Comparison of ENCODE assay signal across 1 cellular context in the genomic region with DNA sequence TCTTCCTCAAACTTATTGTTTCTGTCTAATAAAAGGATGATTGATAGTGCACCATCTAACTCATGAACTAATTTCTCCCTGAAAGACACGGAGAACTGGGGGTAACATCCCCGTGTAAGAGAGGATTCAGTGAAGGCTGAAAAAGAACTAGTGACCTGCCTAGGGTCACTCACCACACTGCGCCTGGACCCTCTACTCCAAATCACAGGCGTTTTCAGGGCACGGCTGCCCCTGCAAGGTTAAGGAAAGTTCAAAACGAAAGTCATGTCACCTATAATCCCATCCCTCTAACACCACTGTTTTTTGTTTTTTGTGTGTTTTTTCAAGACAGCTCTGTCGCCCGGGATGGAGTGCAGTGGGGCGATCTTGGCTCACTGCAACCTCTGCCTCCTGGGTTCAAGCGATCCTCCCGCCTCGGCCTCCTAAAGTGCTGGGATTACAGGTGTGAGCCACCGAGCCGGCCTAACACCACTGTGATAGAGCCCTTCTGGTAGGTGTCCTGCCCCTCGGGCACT.
TF ChIP-seq lines count a peak whose summit lies in the region.

No MANE protein-coding gene starts in this region.

TF ChIP-seq in GM23338, 12 proteins besides CTCF, POLR2A, EP300 and RAD21:
- TF ChIP-seq, protein P1, sequence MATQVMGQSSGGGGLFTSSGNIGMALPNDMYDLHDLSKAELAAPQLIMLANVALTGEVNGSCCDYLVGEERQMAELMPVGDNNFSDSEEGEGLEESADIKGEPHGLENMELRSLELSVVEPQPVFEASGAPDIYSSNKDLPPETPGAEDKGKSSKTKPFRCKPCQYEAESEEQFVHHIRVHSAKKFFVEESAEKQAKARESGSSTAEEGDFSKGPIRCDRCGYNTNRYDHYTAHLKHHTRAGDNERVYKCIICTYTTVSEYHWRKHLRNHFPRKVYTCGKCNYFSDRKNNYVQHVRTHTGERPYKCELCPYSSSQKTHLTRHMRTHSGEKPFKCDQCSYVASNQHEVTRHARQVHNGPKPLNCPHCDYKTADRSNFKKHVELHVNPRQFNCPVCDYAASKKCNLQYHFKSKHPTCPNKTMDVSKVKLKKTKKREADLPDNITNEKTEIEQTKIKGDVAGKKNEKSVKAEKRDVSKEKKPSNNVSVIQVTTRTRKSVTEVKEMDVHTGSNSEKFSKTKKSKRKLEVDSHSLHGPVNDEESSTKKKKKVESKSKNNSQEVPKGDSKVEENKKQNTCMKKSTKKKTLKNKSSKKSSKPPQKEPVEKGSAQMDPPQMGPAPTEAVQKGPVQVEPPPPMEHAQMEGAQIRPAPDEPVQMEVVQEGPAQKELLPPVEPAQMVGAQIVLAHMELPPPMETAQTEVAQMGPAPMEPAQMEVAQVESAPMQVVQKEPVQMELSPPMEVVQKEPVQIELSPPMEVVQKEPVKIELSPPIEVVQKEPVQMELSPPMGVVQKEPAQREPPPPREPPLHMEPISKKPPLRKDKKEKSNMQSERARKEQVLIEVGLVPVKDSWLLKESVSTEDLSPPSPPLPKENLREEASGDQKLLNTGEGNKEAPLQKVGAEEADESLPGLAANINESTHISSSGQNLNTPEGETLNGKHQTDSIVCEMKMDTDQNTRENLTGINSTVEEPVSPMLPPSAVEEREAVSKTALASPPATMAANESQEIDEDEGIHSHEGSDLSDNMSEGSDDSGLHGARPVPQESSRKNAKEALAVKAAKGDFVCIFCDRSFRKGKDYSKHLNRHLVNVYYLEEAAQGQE (IDR thresholded peaks at IDR 0.05; ENCODE audit: unreplicated experiment), result no peak
- no peak for TF ChIP-seq CREB1 (CRISPR knock-in tag; IDR thresholded peaks at IDR 0.05; ENCODE audit: low read depth)
- no peak for TF ChIP-seq JUNB (IDR thresholded peaks at IDR 0.05; ENCODE audit: unreplicated experiment)
- TF ChIP-seq EZH2 (IDR thresholded peaks at IDR 0.05; ENCODE audit: low read depth, unreplicated experiment), result peak; percentile 94
TF ChIP-seq in GM23338: peak in this region for 1.
